In genomic region chr17:64327201-64327930, GRCh38 we compare ENCODE assay signal across 9 cellular contexts.
DNase-seq lines count a peak whose midpoint lies in the region; ATAC-seq and TF ChIP-seq lines count a peak whose summit lies in the region.
"Had no signal": no experiment of that assay in that cellular context is flagged by ENCODE, and none has a peak within 500 bp of the region (broad histone marks: within the 10 kb centered on the region; RNA-seq: fewer than 3 reads in every experiment).

No MANE protein-coding gene starts in this region.

- peak overlapping the region; percentile 49 for H3K27ac Mint-ChIP-seq in CD4-positive, alpha-beta T cell
- no peak overlapping the region for H3K27ac Mint-ChIP-seq in type B pancreatic cell

- H3K4me3 ChIP-seq in heart right ventricle, result peak overlapping the region in 1 of 10 donors; percentile 15
- no peak overlapping the region for H3K4me3 ChIP-seq in psoas muscle

- intact Hi-C loops in CD4-positive, alpha-beta T cell (cut with DNase I, micrococcal nuclease), result no loop called here
- intact Hi-C loops in heart right ventricle (cut with DNase I) (loop anchor here in 3 of 10 donors (2.0 to 10.0 kb wide), 6 partner anchors 17 to 167 kb away; partner anchors contain the start of gene POLG2 (in 1 of the 3)), psoas muscle (cut with DNase I) (no loop called here)

- peaks cover 24 to 95% (median 79%) of the 10 kb centered on the region in 9 donors for H3K4me1 ChIP-seq in heart right ventricle
- peaks cover 13% of the 10 kb centered on the region for H3K4me1 ChIP-seq in psoas muscle

- H3K36me3 ChIP-seq in heart right ventricle, result peaks cover 0 to 61% (median 0%) of the 10 kb centered on the region in 9 donors
- H3K36me3 ChIP-seq in psoas muscle (ENCODE audit: insufficient read depth in 1 of 2, low read depth in 1 of 2), result no peaks in the 10 kb centered on the region

- no peak for ATAC-seq in CD4-positive, alpha-beta T cell (ENCODE audit: poor library complexity)
- peak; percentile 49 to 80 (median 62) for ATAC-seq in heart right ventricle
- peak in 2 of 4 donors; percentile 13 to 45 for ATAC-seq in psoas muscle
- no peak for ATAC-seq in HG02642 (IDR thresholded peaks at IDR 0.05; ENCODE audit: poor library complexity, unreplicated experiment)

- peak overlapping the region; percentile 21 for H3K27ac ChIP-seq in CD4-positive, alpha-beta T cell (ENCODE audit: low read depth, low read length)
- H3K27ac ChIP-seq in heart right ventricle (peak overlapping the region; percentile 69 to 95 (median 87)), psoas muscle (peak overlapping the region; percentile 57)

- no peak for DNase-seq in CD4-positive, alpha-beta T cell
- DNase-seq in SK-N-DZ (ENCODE audit: low spot score) (peak; percentile 56), heart right ventricle (peak; percentile 55 to 62), psoas muscle (no peak), T1000 (lab: John Stamatoyannopoulos, UW) (no peak), type B pancreatic cell (ENCODE audit: extremely low spot score, unreplicated experiment) (no peak), COLO829 (ENCODE audit: low spot score) (no peak)
- DNase-seq: T-helper 9 cell had no signal

- no peaks in the 10 kb centered on the region for H3K27me3 ChIP-seq in CD4-positive, alpha-beta T cell (ENCODE audit: control insufficient read depth, insufficient read depth, low read length)
- H3K27me3 ChIP-seq in heart right ventricle (no peaks in the 10 kb centered on the region), psoas muscle (ENCODE audit: insufficient read depth in 3 of 3, low read length in 2 of 3) (no peaks in the 10 kb centered on the region)

- no peaks in the 10 kb centered on the region for H3K9me3 ChIP-seq in CD4-positive, alpha-beta T cell (ENCODE audit: control insufficient read depth, low read length)
- H3K9me3 ChIP-seq in heart right ventricle (peaks cover 0 to 5% (median 0%) of the 10 kb centered on the region in 11 donors), psoas muscle (no peaks in the 10 kb centered on the region)

- 52 to 56% methylated on average over 6 of the region's 6 CpGs for WGBS in heart right ventricle, 2 donors
- WGBS in psoas muscle, 3 donors, result 48 to 58% (median 52%) methylated on average over 6 of the region's 6 CpGs

- TF ChIP-seq CTCF in CD4-positive, alpha-beta T cell (IDR thresholded peaks at IDR 0.05), result no peak
- TF ChIP-seq CTCF in heart right ventricle (IDR thresholded peaks at IDR 0.05), result no peak
- no peak for TF ChIP-seq CTCF in psoas muscle (IDR thresholded peaks at IDR 0.05)
- no peak for TF ChIP-seq CTCF in type B pancreatic cell (conservative IDR thresholded peaks at IDR 0.05)

- H3K36me3 Mint-ChIP-seq in CD4-positive, alpha-beta T cell (ENCODE audit: low read depth), result peaks cover 16% of the 10 kb centered on the region
- no peaks in the 10 kb centered on the region for H3K36me3 Mint-ChIP-seq in type B pancreatic cell

- CTCF ChIA-PET in CD4-positive, alpha-beta T cell (lab: Charles Lee), result interaction anchor here (1.4 to 1.5 kb wide), 2 partner anchors 18 to 91 kb away, joined by 3 to 7 read pairs; no protein-coding TSS in a partner anchor

- H3K4me1 Mint-ChIP-seq in CD4-positive, alpha-beta T cell (ENCODE audit: low read depth), result peaks cover 26% of the 10 kb centered on the region
- H3K4me1 Mint-ChIP-seq in type B pancreatic cell (ENCODE audit: unreplicated experiment), result peaks cover 4% of the 10 kb centered on the region

- no peaks in the 10 kb centered on the region for H3K27me3 Mint-ChIP-seq in CD4-positive, alpha-beta T cell
- no peaks in the 10 kb centered on the region for H3K27me3 Mint-ChIP-seq in type B pancreatic cell

- POLR2A ChIA-PET in CD4-positive, alpha-beta T cell (lab: Charles Lee), result interaction anchor here (1.0 to 1.8 kb wide), 2 partner anchors 13 to 17 kb away, joined by 3 to 5 read pairs; no protein-coding TSS in a partner anchor

- H3K4me3 Mint-ChIP-seq in CD4-positive, alpha-beta T cell, result no peak overlapping the region
- H3K4me3 Mint-ChIP-seq in type B pancreatic cell, result no peak overlapping the region

- no peaks in the 10 kb centered on the region for H3K9me3 Mint-ChIP-seq in CD4-positive, alpha-beta T cell
- no peaks in the 10 kb centered on the region for H3K9me3 Mint-ChIP-seq in type B pancreatic cell

Comparison
In these comparisons a context has a peak if more than half of its experiments do, and no peak if none do; other contexts are left out.
1. ATAC-seq: peak in heart right ventricle (8 of 8); none in CD4-positive, alpha-beta T cell (single experiment) and HG02642 (single experiment).
2. DNase-seq: peak in SK-N-DZ (single experiment) and heart right ventricle (2 of 2); none in CD4-positive, alpha-beta T cell (0 of 10), psoas muscle (0 of 2), T1000 (single experiment), type B pancreatic cell (single experiment) and COLO829 (single experiment).
3. H3K27ac ChIP-seq: peak in every context shown above with its lines; median percentile 87 in heart right ventricle; 57 in psoas muscle; 21 in CD4-positive, alpha-beta T cell.